ENCODE assay signal across 25 cellular contexts in the genomic region with DNA sequence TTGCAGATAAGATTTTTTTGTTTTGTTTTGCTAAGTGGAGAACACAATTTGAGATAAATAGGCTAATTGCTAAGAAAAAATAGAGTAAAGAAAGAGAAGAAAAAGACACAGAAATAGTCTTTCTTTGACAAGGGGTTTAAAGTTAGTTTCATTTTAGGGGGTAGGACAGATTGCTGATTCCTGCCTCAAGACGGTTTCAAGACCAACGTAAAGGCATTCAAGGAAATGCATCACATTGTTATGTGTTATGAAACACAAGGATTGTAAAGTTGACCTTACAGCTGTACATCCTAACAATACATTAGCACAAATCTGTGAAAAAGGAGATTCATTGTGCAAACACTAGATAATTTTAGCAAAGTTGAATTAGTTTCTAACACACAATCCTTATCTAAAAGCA.
DNase-seq lines count a peak whose midpoint lies in the region; ATAC-seq and TF ChIP-seq lines count a peak whose summit lies in the region.
"Had no signal": no experiment of that assay in that cellular context is flagged by ENCODE, and none has a peak within 500 bp of the region (broad histone marks: within the 10 kb centered on the region; RNA-seq: fewer than 3 reads in every experiment).

No MANE protein-coding gene starts in this region.

- H3K27me3 ChIP-seq in OCI-LY3 (ENCODE audit: low read depth, low read length) = no peaks in the 10 kb centered on the region
- H3K27me3 ChIP-seq: right lobe of liver had no signal

- no peaks in the 10 kb centered on the region for H3K79me2 ChIP-seq in OCI-LY3 (ENCODE audit: low read length)

- peaks cover 12% of the 10 kb centered on the region for H3K4me1 Mint-ChIP-seq in nephron
- H3K4me1 Mint-ChIP-seq: H9 had no signal

- 0 out of 2 replicates have a peak overlapping the region, but pooled peaks have one; percentile 14 for H3K4me2 ChIP-seq in OCI-LY3 (ENCODE audit: low read length)

- H3K4me3 ChIP-seq in OCI-LY3 (ENCODE audit: low read length) = no peak overlapping the region
- H3K4me3 ChIP-seq: right lobe of liver had no signal

- peaks cover 6% of the 10 kb centered on the region for H3K9me3 Mint-ChIP-seq in nephron
- H3K9me3 Mint-ChIP-seq: activated T-helper 2 cell treated with anti-CD3 and anti-CD28 coated beads, Interferon-gamma antibody, Interleukin-2, Interleukin-4, amounts not matched to agents 10 μg/mL and 5 μg/mL and 100 μg/mL, durations not matched to agents 14 hours and 24 hours and 36 hours; T-helper 2 cell treated with Interferon-gamma antibody and Interleukin-4, amounts not matched to agents 5 μg/mL and 100 μg/mL, for 36 hours had no signal

- no peaks in the 10 kb centered on the region for H4K20me1 ChIP-seq in OCI-LY3 (ENCODE audit: insufficient read depth, low read length)

- H3K27ac ChIP-seq in OCI-LY3 (ENCODE audit: low read length) = no peak overlapping the region
- no peak overlapping the region for H3K27ac ChIP-seq in substantia nigra (ENCODE audit: low read depth, low read length, poor library complexity, severe bottlenecking)
- H3K27ac ChIP-seq: right lobe of liver had no signal

- no peak for TF ChIP-seq CTCF in OCI-LY3 (IDR thresholded peaks at IDR 0.05; ENCODE audit: low read depth, low read length)
- no peak for TF ChIP-seq CTCF in nephron (IDR thresholded peaks at IDR 0.05; ENCODE audit: unreplicated experiment in 3 of 3)

- H3K27me3 Mint-ChIP-seq in nephron (ENCODE audit: low read depth) = no peaks in the 10 kb centered on the region

- no peaks in the 10 kb centered on the region for H3K36me3 ChIP-seq in OCI-LY3 (replicated peaks; ENCODE audit: low read depth, low read length)
- H3K36me3 ChIP-seq: right lobe of liver had no signal

- no peaks in the 10 kb centered on the region for H3K36me3 Mint-ChIP-seq in nephron (ENCODE audit: low read depth)

- ATAC-seq in HG02678 (IDR thresholded peaks at IDR 0.05; ENCODE audit: unreplicated experiment) (no peak), HG03039 (IDR thresholded peaks at IDR 0.05; ENCODE audit: unreplicated experiment) (no peak)
- ATAC-seq: activated CD4-positive, CD25-positive, alpha-beta regulatory T cell treated with anti-CD3 and anti-CD28 coated beads, Interleukin-2, amount 50 U/mL, for 24 hours; effector memory CD8-positive, alpha-beta T cell; right lobe of liver had no signal

- peak; percentile 4 for DNase-seq in GM03348 (ENCODE audit: low spot score)
- DNase-seq in fibroblast of peridontal ligament (ENCODE audit: extremely low read depth) = peak; percentile 27
- DNase-seq in NCI-H146 (lab: John Stamatoyannopoulos, UW) = no peak
- DNase-seq in substantia nigra (lab: John Stamatoyannopoulos, UW) = no peak
- DNase-seq: amniotic stem cell; Caco-2; effector memory CD8-positive, alpha-beta T cell; EL; H9; hypothalamus; NCI-H1092 treated with DMSO at 0.1 percent for 48 hours; NCI-H2107; NCI-H524 treated with DMSO at 0.1 percent for 48 hours; occipital lobe; OCI-M1; right lobe of liver; SIG-M5; stimulated activated CD4-positive, alpha-beta T cell treated with anti-CD3 and anti-CD28 coated beads, Interleukin-2, amount 100 ng/mL, for 48 hours had no signal

- no peaks in the 10 kb centered on the region for H3K4me1 ChIP-seq in OCI-LY3 (ENCODE audit: low read length)
- H3K4me1 ChIP-seq: Caco-2, right lobe of liver had no signal

- no peak overlapping the region for H3K9ac ChIP-seq in OCI-LY3 (ENCODE audit: low read length)

- H3K9me3 ChIP-seq in OCI-LY3 (ENCODE audit: insufficient read depth, low read length) = no peaks in the 10 kb centered on the region
- H3K9me3 ChIP-seq: Caco-2, right lobe of liver had no signal

- no peak overlapping the region for H3K4me3 Mint-ChIP-seq in nephron
- H3K4me3 Mint-ChIP-seq: effector memory CD8-positive, alpha-beta T cell; H9; T-helper 2 cell treated with Interferon-gamma antibody and Interleukin-4, amounts not matched to agents 5 μg/mL and 100 μg/mL, for 36 hours had no signal

- no peak overlapping the region for H2AFZ ChIP-seq in OCI-LY3 (ENCODE audit: low read depth, low read length)

- peak overlapping the region in 2 of 3 experiments; percentile 1 to 28 for H3K27ac Mint-ChIP-seq in nephron
- H3K27ac Mint-ChIP-seq: activated T-helper 2 cell treated with anti-CD3 and anti-CD28 coated beads, Interferon-gamma antibody, Interleukin-2, Interleukin-4, amounts not matched to agents 10 μg/mL and 5 μg/mL and 100 μg/mL, durations not matched to agents 14 hours and 24 hours and 36 hours; effector memory CD8-positive, alpha-beta T cell; T-helper 2 cell treated with Interferon-gamma antibody and Interleukin-4, amounts not matched to agents 5 μg/mL and 100 μg/mL, for 36 hours had no signal

Comparison
In these comparisons a context has a peak if more than half of its experiments do, and no peak if none do; other contexts are left out.
1. DNase-seq: peak in GM03348 (single experiment) and fibroblast of peridontal ligament (single experiment); none in NCI-H146 (single experiment) and substantia nigra (0 of 49).